ENCODE assay signal across 18 cellular contexts in genomic region chr11:32400196-32400595, GRCh38. TPM values are rescaled to one million over a fixed set of nuclear protein-coding genes. Genes with fewer than 3 reads are reported as not detected.
DNase-seq lines count a peak whose midpoint lies in the region; ATAC-seq, FAIRE-seq and TF ChIP-seq lines count a peak whose summit lies in the region.
"Had no signal": no experiment of that assay in that cellular context is flagged by ENCODE, and none has a peak within 500 bp of the region (broad histone marks: within the 10 kb centered on the region; RNA-seq: fewer than 3 reads in every experiment).

No MANE protein-coding gene starts in this region.

- H3K9ac ChIP-seq in DND-41 (ENCODE audit: low read depth, low read length) (no peak overlapping the region), H1 (replicated peaks in 1 of 4; ENCODE audit: extremely low read depth in 1 of 4, low read depth in 3 of 4, low read length in 3 of 4) (no peak overlapping the region), mesenchymal stem cell (ENCODE audit: low read length) (no peak overlapping the region)

- H3K36me3 ChIP-seq in DND-41 (ENCODE audit: insufficient read depth, low read length), result peaks cover 4% of the 10 kb centered on the region; the same call in 1 of the 2 replicates
- H3K36me3 ChIP-seq in H1 (ENCODE audit: control insufficient read depth in 2 of 4, insufficient read depth in 4 of 4, low read length in 3 of 4), result no peaks in the 10 kb centered on the region
- no peaks in the 10 kb centered on the region for H3K36me3 ChIP-seq in mesenchymal stem cell (ENCODE audit: control insufficient read depth in 1 of 2, insufficient read depth in 2 of 2, low read depth in 1 of 2, low read length in 2 of 2)
- H3K36me3 ChIP-seq: right atrium auricular region, SJSA1 had no signal

- no peak overlapping the region for H2AFZ ChIP-seq in DND-41 (ENCODE audit: low read depth, low read length)
- peak overlapping the region; percentile 89 for H2AFZ ChIP-seq in H1 (ENCODE audit: low read length)
- peak overlapping the region; percentile 29 for H2AFZ ChIP-seq in mesenchymal stem cell (ENCODE audit: low read depth, low read length)

- H4K91ac ChIP-seq in H1 (replicated peaks; ENCODE audit: insufficient read length, low read length) (no peak overlapping the region), mesenchymal stem cell (ENCODE audit: low read length) (no peak overlapping the region)

- H2BK15ac ChIP-seq in H1 (ENCODE audit: low read length) (no peak overlapping the region), mesenchymal stem cell (ENCODE audit: low read depth, poor library complexity, severe bottlenecking) (no peak overlapping the region)

- H3K79me1 ChIP-seq in H1 (ENCODE audit: low read depth, low read length) (no peaks in the 10 kb centered on the region), mesenchymal stem cell (replicated peaks; ENCODE audit: low read length, poor library complexity, severe bottlenecking) (no peaks in the 10 kb centered on the region)

- CTCF ChIA-PET in H1 (lab: Charles Lee; ENCODE audit: partially characterized antibody), result interaction anchor here (0.6 to 1.3 kb wide), 5 partner anchors 11 to 31 kb away, joined by 3 to 4 read pairs (median 3); no protein-coding TSS in a partner anchor

- peak; percentile 19 for FAIRE-seq in H1 (lab: Jason Lieb, UNC)
- FAIRE-seq: D721Med, GM18507 had no signal

- no peak for TF ChIP-seq RAD21 in H1 (IDR thresholded peaks at IDR 0.05 in 1 of 2, conservative IDR thresholded peaks at IDR 0.05 in 1 of 2; ENCODE audit: low read depth in 2 of 2, low read length in 2 of 2)

- no peak for TF ChIP-seq CTCF in DND-41 (IDR thresholded peaks at IDR 0.05; ENCODE audit: borderline replicate concordance, extremely low read depth, low read length, poor library complexity, severe bottlenecking)
- TF ChIP-seq CTCF in H1 (IDR thresholded peaks at IDR 0.05; ENCODE audit: control extremely low read depth in 1 of 3, insufficient read depth in 1 of 3, low read depth in 1 of 3, low read length in 3 of 3), result no peak

- H3K4ac ChIP-seq in H1 (replicated peaks; ENCODE audit: insufficient read length, low read depth, low read length), result no peak overlapping the region
- H3K4ac ChIP-seq in mesenchymal stem cell (ENCODE audit: low read depth in 1 of 2, low read length in 2 of 2), result no peak overlapping the region

- DNase-seq in DND-41, result no peak
- peak; percentile 7 for DNase-seq in MV-4-11 (lab: John Stamatoyannopoulos, UW)
- DNase-seq in H1 (ENCODE audit: low read depth in 1 of 2, low spot score in 2 of 2), result peak in 1 of 2 experiments; percentile 21
- DNase-seq in mesenchymal stem cell, result peak; percentile 40
- DNase-seq in HT-29 (ENCODE audit: low spot score), result no peak
- no peak for DNase-seq in epidermal melanocyte (ENCODE audit: insufficient read length, low spot score)
- DNase-seq: activated T-cell treated with anti-CD3 and anti-CD28 coated beads, Interleukin-2, amount 50 U/mL, for 24 hours; cerebellar nuclear complex; heart right ventricle; naive thymus-derived CD8-positive, alpha-beta T cell; stimulated activated CD4-positive, alpha-beta T cell treated with anti-CD3 and anti-CD28 coated beads, Interleukin-2, amount 100 ng/mL, for 48 hours had no signal

- H3K27me3 ChIP-seq in DND-41 (ENCODE audit: insufficient read depth, low read length, poor library complexity) (no peaks in the 10 kb centered on the region), H1 (replicated peaks in 1 of 4; ENCODE audit: control insufficient read depth in 3 of 4, extremely low read depth in 1 of 4, insufficient read depth in 3 of 4, low read length in 3 of 4) (no peaks in the 10 kb centered on the region), mesenchymal stem cell (ENCODE audit: control insufficient read depth in 1 of 2, insufficient read depth in 1 of 2, low read length in 2 of 2) (peaks cover 0 to 75% of the 10 kb centered on the region in 2 experiments)
- H3K27me3 ChIP-seq: right atrium auricular region, SJSA1 had no signal

- ATAC-seq in DND-41 (ENCODE audit: insufficient read depth, low read depth) (no peak), HG02588 (IDR thresholded peaks at IDR 0.05; ENCODE audit: unreplicated experiment) (no peak), HG02973 (IDR thresholded peaks at IDR 0.05; ENCODE audit: unreplicated experiment) (no peak)
- ATAC-seq: heart right ventricle; naive thymus-derived CD8-positive, alpha-beta T cell had no signal

- no peak overlapping the region for H3K23ac ChIP-seq in H1 (ENCODE audit: insufficient read length)
- no peak overlapping the region for H3K23ac ChIP-seq in mesenchymal stem cell (ENCODE audit: low read length in 2 of 2)

- no peak overlapping the region for H3K4me3 ChIP-seq in DND-41 (ENCODE audit: low read depth in 1 of 2, low read length in 2 of 2)
- H3K4me3 ChIP-seq in H1 (ENCODE audit: extremely low read depth in 1 of 4, insufficient read depth in 2 of 4, low read depth in 3 of 4, low read length in 4 of 4), result no peak overlapping the region
- no peak overlapping the region for H3K4me3 ChIP-seq in mesenchymal stem cell (ENCODE audit: insufficient read depth in 1 of 2, low read depth in 1 of 2, low read length in 2 of 2)
- H3K4me3 ChIP-seq: heart right ventricle, right atrium auricular region, SJSA1 had no signal

- H2BK12ac ChIP-seq in H1 (ENCODE audit: low read depth, low read length), result no peak overlapping the region; the same call in 1 of the 2 replicates
- no peak overlapping the region for H2BK12ac ChIP-seq in mesenchymal stem cell (ENCODE audit: low read length in 2 of 2)

- H3K23me2 ChIP-seq in H1 (ENCODE audit: low read depth, low read length), result no peaks in the 10 kb centered on the region

- H2BK5ac ChIP-seq in H1 (ENCODE audit: low read depth, low read length) (no peak overlapping the region; the same call in 1 of the 2 replicates), mesenchymal stem cell (ENCODE audit: low read depth, low read length, poor library complexity, severe bottlenecking) (no peak overlapping the region)

- H2BK120ac ChIP-seq in H1 (replicated peaks; ENCODE audit: low read depth, low read length) (no peak overlapping the region), mesenchymal stem cell (ENCODE audit: low read depth, low read length) (no peak overlapping the region)

- POLR2A ChIA-PET in H1 (lab: Charles Lee; ENCODE audit: partially characterized antibody), result interaction anchor here (0.8 kb wide), 1 partner anchor 13 kb away, joined by 3 read pairs; no protein-coding TSS in a partner anchor

- TF ChIP-seq POLR2A in H1 (IDR thresholded peaks at IDR 0.05; ENCODE audit: control extremely low read depth in 1 of 2, low read depth in 2 of 2, low read length in 2 of 2), result no peak

- no peak overlapping the region for H3K4me2 ChIP-seq in DND-41 (ENCODE audit: insufficient read depth, low read length)
- 0 out of 4 replicates have a peak overlapping the region, but pooled peaks of 1 of the 2 experiments have one; percentile 8 for H3K4me2 ChIP-seq in H1 (ENCODE audit: insufficient read depth in 1 of 2, low read depth in 2 of 2, low read length in 2 of 2)
- no peak overlapping the region for H3K4me2 ChIP-seq in mesenchymal stem cell (ENCODE audit: low read length, poor library complexity, severe bottlenecking)

- H4K8ac ChIP-seq in H1 (ENCODE audit: extremely low read depth, insufficient read depth, low read length) (peak overlapping the region; percentile 76; the same call in 1 of the 2 replicates), mesenchymal stem cell (ENCODE audit: low read length) (no peak overlapping the region)

- H3K14ac ChIP-seq in H1 (ENCODE audit: insufficient read length) (no peak overlapping the region), mesenchymal stem cell (ENCODE audit: low read length in 2 of 2) (no peak overlapping the region)

- H2AK5ac ChIP-seq in H1 (ENCODE audit: low read depth, low read length) (no peak overlapping the region), mesenchymal stem cell (ENCODE audit: low read length, severe bottlenecking) (no peak overlapping the region)

- H4K20me1 ChIP-seq in DND-41 (ENCODE audit: insufficient read depth, low read length) (no peaks in the 10 kb centered on the region), H1 (replicated peaks in 1 of 2; ENCODE audit: control insufficient read depth in 1 of 2, insufficient read depth in 2 of 2, low read length in 2 of 2) (no peaks in the 10 kb centered on the region)

- no peak for TF ChIP-seq EP300 in H1 (IDR thresholded peaks at IDR 0.05; ENCODE audit: borderline replicate concordance in 1 of 2, low read depth in 2 of 2, low read length in 2 of 2)

- no peaks in the 10 kb centered on the region for H3K9me3 ChIP-seq in DND-41 (ENCODE audit: insufficient read depth, low read length, severe bottlenecking)
- no peaks in the 10 kb centered on the region for H3K9me3 ChIP-seq in H1 (ENCODE audit: insufficient read depth in 2 of 2, low read depth in 1 of 2, low read length in 1 of 2)
- H3K9me3 ChIP-seq in mesenchymal stem cell (ENCODE audit: control insufficient read depth, low read length), result no peaks in the 10 kb centered on the region
- H3K9me3 ChIP-seq: heart right ventricle, right atrium auricular region, SJSA1 had no signal

- H3K18ac ChIP-seq in H1 (ENCODE audit: extremely low read depth, low read length) (no peak overlapping the region), mesenchymal stem cell (ENCODE audit: low read depth in 1 of 2, low read length in 2 of 2) (no peak overlapping the region)

- no peak overlapping the region for H4K5ac ChIP-seq in H1 (ENCODE audit: insufficient read length, low read depth, low read length)

- H3K56ac ChIP-seq in H1 (replicated peaks; ENCODE audit: insufficient read length, low read depth, low read length), result no peak overlapping the region

- H3K79me2 ChIP-seq in DND-41 (ENCODE audit: insufficient read depth, low read length), result peaks cover 19% of the 10 kb centered on the region
- no peaks in the 10 kb centered on the region for H3K79me2 ChIP-seq in H1 (ENCODE audit: control insufficient read depth in 1 of 2, insufficient read depth in 2 of 2, low read length in 2 of 2)

- H3K27ac ChIP-seq in DND-41 (ENCODE audit: low read length) (peak overlapping the region; percentile 28), H1 (ENCODE audit: low read depth, low read length) (no peak overlapping the region), mesenchymal stem cell (ENCODE audit: low read length, poor library complexity, severe bottlenecking) (no peak overlapping the region)
- H3K27ac ChIP-seq: heart right ventricle, right atrium auricular region, SJSA1 had no signal

- H3K4me1 ChIP-seq in DND-41 (ENCODE audit: insufficient read depth, low read length) (peaks cover 67% of the 10 kb centered on the region), H1 (replicated peaks in 1 of 4; ENCODE audit: control insufficient read depth in 3 of 4, insufficient read depth in 4 of 4, low read length in 3 of 4) (no peaks in the 10 kb centered on the region; a peak in 2 of 7 replicates), mesenchymal stem cell (ENCODE audit: control insufficient read depth, insufficient read depth, low read depth, low read length) (no peaks in the 10 kb centered on the region)
- H3K4me1 ChIP-seq: right atrium auricular region, SJSA1 had no signal

- H2BK20ac ChIP-seq in H1 (ENCODE audit: low read length), result no peak overlapping the region

- 67% methylated on average over 16 of the region's 16 CpGs; no CpG with 5 or more reads in 1 of the 2 experiments for WGBS in H1 (ENCODE audit: extremely low coverage in 1 of 2, insufficient coverage in 1 of 2, insufficient read length in 1 of 2, insufficient replicate concordance in 2 of 2, low coverage in 1 of 2, low lambda C conversion rate in 2 of 2, missing lambda C conversion rate in 1 of 2), 2 experiments
- 32% methylated on average over 16 of the region's 16 CpGs for WGBS in mesenchymal stem cell

RNA-seq across cellular contexts. Expression of gene WT1, which starts 35.1 kb away (rescaled TPM):
- 0.17 and 0.21 TPM in 2 replicates for total RNA-seq in H1 (2021; fragmentation: NEBNext Ultra II Directional; extraction: Animal tissue kit (Norgen Biotek cat#: 25700))
- polyA plus RNA-seq in H1 (2011; rRNA removed), result 0.05 TPM in 1 of 2 replicates, not detected in the other
- polyA plus RNA-seq in H1 (2011; cell fraction: cytosol; rRNA removed), result 0.09 TPM
- polyA plus RNA-seq in H1 (2011; cell fraction: nucleus; rRNA removed), result 0.19 TPM
- not detected in 4 replicates for polyA plus RNA-seq in H1 (2012, experiment 1 of 2)
- 0.64 TPM for polyA plus RNA-seq in H1 (2012, experiment 2 of 2)
- 0.06 TPM for polyA plus RNA-seq in H1 (2013, experiment 1 of 2)
- 0.20 TPM for polyA plus RNA-seq in H1 (2013, experiment 2 of 2)
- 0.07 TPM in 1 of 2 replicates, not detected in the other for polyA minus RNA-seq in H1 (2011; rRNA and poly(A)+ RNA removed)
- not detected for polyA minus RNA-seq in H1 (2011; cell fraction: cytosol; rRNA and poly(A)+ RNA removed)
- polyA minus RNA-seq in H1 (2011; cell fraction: nucleus; rRNA and poly(A)+ RNA removed), result not detected
- polyA plus RNA-seq in mesenchymal stem cell (2013, experiment 1 of 2), result 0.14 TPM
- 0.15 TPM for polyA plus RNA-seq in mesenchymal stem cell (2013, experiment 2 of 2)
- total RNA-seq in HT-29 (2014; rRNA removed; shearing (Covaris generic)), result not detected in 2 replicates
- total RNA-seq: lower leg skin; naive thymus-derived CD8-positive, alpha-beta T cell; SJSA1 had no signal
- polyA plus RNA-seq: naive thymus-derived CD8-positive, alpha-beta T cell had no signal

Comparison
In these comparisons a context has a peak if more than half of its experiments do, and no peak if none do; other contexts are left out.
1. DNase-seq: peak in MV-4-11 (single experiment) and mesenchymal stem cell (single experiment); none in DND-41 (single experiment), HT-29 (single experiment) and epidermal melanocyte (single experiment).